Comparison of ENCODE assay signal across 20 cellular contexts in the genomic region with DNA sequence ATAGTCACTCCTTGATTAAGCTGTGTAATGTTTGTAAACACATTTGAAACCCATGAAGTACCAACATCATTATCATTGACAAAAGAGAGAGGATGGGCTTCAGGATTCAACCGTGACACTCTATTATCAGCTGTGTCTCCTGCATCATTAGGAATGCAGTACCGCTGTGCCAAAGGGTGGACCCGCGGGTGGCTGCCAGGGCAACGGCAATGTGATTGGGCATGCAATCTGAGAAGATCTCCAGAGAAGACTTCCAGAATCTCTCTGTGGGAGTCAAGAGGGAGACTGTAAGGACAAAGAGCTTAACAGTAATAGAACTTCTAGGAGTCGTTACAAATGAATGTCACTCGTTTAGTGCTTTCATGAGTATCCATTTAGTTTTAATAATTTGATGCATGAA.
"Had no signal": no experiment of that assay in that cellular context is flagged by ENCODE, and none has a peak within 500 bp of the region (broad histone marks: within the 10 kb centered on the region; RNA-seq: fewer than 3 reads in every experiment).

No MANE protein-coding gene starts in this region.

- ATAC-seq: gastrocnemius medialis; heart right ventricle; left lobe of liver; mucosa of descending colon; natural killer cell; sciatic nerve; stimulated activated naive B cell treated with anti-CD40 and anti-IgM and Interleukin-4, amounts not matched to agents 10 μg/mL and 1 μg/mL and 100 μg/mL, for 72 hours; stimulated activated naive CD8-positive, alpha-beta T cell treated with anti-CD3 and anti-CD28 coated beads, Interleukin-15, amount 100 ng/mL, for 72 hours; upper lobe of right lung had no signal

- H3K4me3 ChIP-seq: dorsolateral prefrontal cortex, esophagus muscularis mucosa, gastrocnemius medialis, heart right ventricle, mucosa of descending colon, skin epidermis, testis, tibial nerve, upper lobe of right lung, vagina had no signal

- FAIRE-seq: islet of Langerhans had no signal

- H3K4me1 ChIP-seq: esophagus muscularis mucosa, gastrocnemius medialis, heart right ventricle, testis, tibial nerve, upper lobe of right lung, vagina had no signal

- DNase-seq: dorsolateral prefrontal cortex; effector CD8-positive, alpha-beta T cell; gastrocnemius medialis; heart right ventricle; hypothalamus; mucosa of descending colon; natural killer cell; stimulated activated CD4-positive, alpha-beta T cell treated with anti-CD3 and anti-CD28 coated beads, Interleukin-2, amount 100 ng/mL, for 24 hours; stimulated activated CD4-positive, alpha-beta T cell treated with anti-CD3 and anti-CD28 coated beads, Interleukin-4, amount 100 ng/mL, for 4 hours; stimulated activated naive B cell treated with anti-CD40 and anti-IgM and Interleukin-4, amounts not matched to agents 10 μg/mL and 1 μg/mL and 100 μg/mL, for 72 hours; stimulated activated naive CD8-positive, alpha-beta T cell treated with anti-CD3 and anti-CD28 coated beads, Interleukin-15, amount 100 ng/mL, for 72 hours; testis; upper lobe of right lung had no signal

- H3K27ac ChIP-seq: dorsolateral prefrontal cortex, esophagus muscularis mucosa, gastrocnemius medialis, heart right ventricle, skin epidermis, testis, tibial nerve, upper lobe of right lung, vagina had no signal

- H3K9me3 ChIP-seq: esophagus muscularis mucosa, gastrocnemius medialis, mucosa of descending colon, testis, tibial nerve, upper lobe of right lung, vagina had no signal

- H3K36me3 ChIP-seq: esophagus muscularis mucosa, gastrocnemius medialis, heart right ventricle, tibial nerve, upper lobe of right lung, vagina had no signal

- H3K27me3 ChIP-seq: esophagus muscularis mucosa, gastrocnemius medialis, heart right ventricle, testis, tibial nerve, upper lobe of right lung, vagina had no signal
